19 cellular contexts compared by ENCODE assay signal in the genomic region with DNA sequence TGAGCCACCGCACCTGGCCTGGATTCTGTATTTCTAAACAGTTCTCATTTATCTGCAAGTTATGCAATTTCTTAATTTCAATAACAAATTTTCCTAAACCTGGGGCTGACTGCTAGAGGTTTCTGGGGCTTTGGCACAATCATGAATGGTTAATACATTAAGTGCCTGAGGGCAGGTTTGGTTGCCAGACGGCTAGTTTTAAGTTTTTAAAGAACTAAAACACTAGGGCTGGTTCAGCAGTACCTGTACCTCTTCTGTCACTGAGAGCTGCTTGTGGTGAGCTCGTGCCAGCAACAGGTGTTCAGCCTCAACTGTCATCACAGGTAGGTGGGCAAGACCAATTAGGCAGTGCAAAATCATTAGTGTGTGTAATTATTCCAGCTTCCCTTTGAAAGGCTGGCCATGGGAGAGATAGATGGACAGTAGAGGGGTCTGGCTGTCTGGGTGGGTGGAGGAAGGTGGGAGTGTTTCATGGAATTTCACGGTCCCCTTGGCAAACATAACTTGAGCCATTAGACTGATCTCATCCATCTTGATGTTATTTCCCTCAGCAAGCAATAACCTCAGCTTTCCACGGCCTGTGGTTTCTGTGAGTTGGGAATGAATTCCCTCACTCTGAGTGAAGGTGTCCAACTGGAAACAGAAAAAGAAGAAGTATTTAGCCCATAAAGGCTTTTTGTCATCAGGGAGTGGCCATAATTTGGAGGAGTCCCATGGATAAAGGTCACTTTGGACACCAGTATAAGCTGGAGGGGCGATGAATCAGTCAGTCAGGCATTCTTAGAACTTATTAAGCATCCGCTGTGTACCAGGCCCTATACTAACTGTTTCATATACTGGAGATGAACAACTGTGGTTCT.
DNase-seq lines count a peak whose midpoint lies in the region; FAIRE-seq and TF ChIP-seq lines count a peak whose summit lies in the region.
"Had no signal": no experiment of that assay in that cellular context is flagged by ENCODE, and none has a peak within 500 bp of the region (broad histone marks: within the 10 kb centered on the region; RNA-seq: fewer than 3 reads in every experiment).

No MANE protein-coding gene starts in this region.

- no peak overlapping the region for H3K27ac Mint-ChIP-seq in CD8-positive, alpha-beta memory T cell
- H3K27ac Mint-ChIP-seq: activated CD4-positive, alpha-beta T cell treated with anti-CD3 and anti-CD28 coated beads for 36 hours; activated naive CD4-positive, alpha-beta T cell treated with anti-CD3 and anti-CD28 coated beads for 36 hours; brain had no signal

- DNase-seq in H54 (ENCODE audit: insufficient read length, low spot score) (no peak), SJCRH30 (peak; percentile 61 to 69), glomerular visceral epithelial cell (ENCODE audit: extremely low spot score) (peak; percentile 94), stromal cell of bone marrow (ENCODE audit: low read depth) (peak; percentile 22), NCI-H1105 (lab: John Stamatoyannopoulos, UW) (no peak), COR-L47 (lab: John Stamatoyannopoulos, UW) (no peak)
- no peak for DNase-seq in CD8-positive, alpha-beta memory T cell
- DNase-seq: activated CD4-positive, alpha-beta T cell treated with anti-CD3 and anti-CD28 coated beads for 36 hours; activated naive CD4-positive, alpha-beta T cell treated with anti-CD3 and anti-CD28 coated beads for 36 hours; DMS79 treated with DMSO at 0.1 percent for 48 hours; GOT3; hippocampal formation; left colon; mucosa of descending colon; NCI-H1930; NCI-H510A treated with DMSO at 0.1 percent for 48 hours; occipital lobe; thyroid gland had no signal

- H3K9me3 ChIP-seq in SJCRH30 (replicated peaks), result no peaks in the 10 kb centered on the region; the same call in 1 of the 2 replicates
- no peaks in the 10 kb centered on the region for H3K9me3 ChIP-seq in CD8-positive, alpha-beta memory T cell (ENCODE audit: low read length)
- H3K9me3 ChIP-seq: mucosa of descending colon, thyroid gland had no signal

- peak; percentile 15 for FAIRE-seq in H54 (lab: Jason Lieb, UNC)

- H3K36me3 Mint-ChIP-seq in CD8-positive, alpha-beta memory T cell, result no peaks in the 10 kb centered on the region
- H3K36me3 Mint-ChIP-seq: brain had no signal

- peak overlapping the region; percentile 81 for H3K27ac ChIP-seq in SJCRH30
- H3K27ac ChIP-seq in CD8-positive, alpha-beta memory T cell (ENCODE audit: low read depth, low read length), result no peak overlapping the region
- H3K27ac ChIP-seq: thyroid gland had no signal

- no peaks in the 10 kb centered on the region for H3K4me1 Mint-ChIP-seq in CD8-positive, alpha-beta memory T cell
- H3K4me1 Mint-ChIP-seq: activated CD4-positive, alpha-beta T cell treated with anti-CD3 and anti-CD28 coated beads for 36 hours had no signal

- peaks cover 0 to 4% (median 0%) of the 10 kb centered on the region in 5 donors for H3K9me3 Mint-ChIP-seq in CD8-positive, alpha-beta memory T cell
- H3K9me3 Mint-ChIP-seq: activated naive CD4-positive, alpha-beta T cell treated with anti-CD3 and anti-CD28 coated beads for 36 hours had no signal

- no peak for TF ChIP-seq POLR2A in H54 (IDR thresholded peaks at IDR 0.05; ENCODE audit: low read depth, low read length)

- POLR2A ChIA-PET in CD8-positive, alpha-beta memory T cell (lab: Charles Lee), result no interaction called here

- CTCF ChIA-PET in CD8-positive, alpha-beta memory T cell (lab: Charles Lee), result no interaction called here

- no peaks in the 10 kb centered on the region for H3K27me3 ChIP-seq in SJCRH30
- H3K27me3 ChIP-seq in CD8-positive, alpha-beta memory T cell (ENCODE audit: insufficient read depth, low read length, poor library complexity, severe bottlenecking), result no peaks in the 10 kb centered on the region
- H3K27me3 ChIP-seq: thyroid gland had no signal

- H3K4me1 ChIP-seq in SJCRH30, result peaks cover 21% of the 10 kb centered on the region
- no peaks in the 10 kb centered on the region for H3K4me1 ChIP-seq in CD8-positive, alpha-beta memory T cell (ENCODE audit: insufficient read depth, low read length)

- H3K36me3 ChIP-seq in SJCRH30, result no peaks in the 10 kb centered on the region
- no peaks in the 10 kb centered on the region for H3K36me3 ChIP-seq in CD8-positive, alpha-beta memory T cell (ENCODE audit: insufficient read depth, low read length)
- H3K36me3 ChIP-seq: thyroid gland had no signal

- no peak overlapping the region for H3K4me3 Mint-ChIP-seq in CD8-positive, alpha-beta memory T cell
- H3K4me3 Mint-ChIP-seq: activated CD4-positive, alpha-beta T cell treated with anti-CD3 and anti-CD28 coated beads for 36 hours; activated naive CD4-positive, alpha-beta T cell treated with anti-CD3 and anti-CD28 coated beads for 36 hours; brain had no signal

- no peak overlapping the region for H3K4me3 ChIP-seq in SJCRH30
- no peak overlapping the region for H3K4me3 ChIP-seq in CD8-positive, alpha-beta memory T cell (ENCODE audit: low read length)
- H3K4me3 ChIP-seq: mucosa of descending colon, thyroid gland had no signal

- peaks cover 5 to 8% of the 10 kb centered on the region in 2 donors for H3K27me3 Mint-ChIP-seq in CD8-positive, alpha-beta memory T cell

Comparison
In these comparisons a context has a peak if more than half of its experiments do, and no peak if none do; other contexts are left out.
1. DNase-seq: peak in SJCRH30 (2 of 2), glomerular visceral epithelial cell (single experiment) and stromal cell of bone marrow (single experiment); none in H54 (single experiment), NCI-H1105 (single experiment), CD8-positive, alpha-beta memory T cell (0 of 5) and COR-L47 (single experiment).